In genomic region chr6:98945311-98946005, GRCh38 we compare ENCODE assay signal across 1 cellular context.
TF ChIP-seq lines count a peak whose summit lies in the region.

No MANE protein-coding gene starts in this region.

TF ChIP-seq in GM23338, 12 proteins besides CTCF, POLR2A, EP300 and RAD21 (continued from another document):
- TF ChIP-seq REST (IDR thresholded peaks at IDR 0.05; ENCODE audit: unreplicated experiment): no peak
- no peak for TF ChIP-seq CREB1 (CRISPR knock-in tag; IDR thresholded peaks at IDR 0.05; ENCODE audit: low read depth)
- no peak for TF ChIP-seq ETS1 (IDR thresholded peaks at IDR 0.05)
- no peak for TF ChIP-seq STAT1 (IDR thresholded peaks at IDR 0.05; ENCODE audit: unreplicated experiment)
- no peak for TF ChIP-seq JUNB (IDR thresholded peaks at IDR 0.05; ENCODE audit: unreplicated experiment)
